In genomic region chr7:55521543-55522267, GRCh38 we compare ENCODE assay signal across 15 cellular contexts. TPM values are rescaled to one million over a fixed set of nuclear protein-coding genes. Genes with fewer than 3 reads are reported as not detected.
DNase-seq lines count a peak whose midpoint lies in the region; ATAC-seq and TF ChIP-seq lines count a peak whose summit lies in the region.
"Had no signal": no experiment of that assay in that cellular context is flagged by ENCODE, and none has a peak within 500 bp of the region (broad histone marks: within the 10 kb centered on the region; RNA-seq: fewer than 3 reads in every experiment).

No MANE protein-coding gene starts in this region.

- H2AK5ac ChIP-seq in mesenchymal stem cell (ENCODE audit: low read length, severe bottlenecking): no peak overlapping the region

- H4K91ac ChIP-seq in mesenchymal stem cell (ENCODE audit: low read length): no peak overlapping the region

- H2BK15ac ChIP-seq in mesenchymal stem cell (ENCODE audit: low read depth, poor library complexity, severe bottlenecking): no peak overlapping the region

- H3K4me3 ChIP-seq in mesenchymal stem cell (ENCODE audit: insufficient read depth in 1 of 2, low read depth in 1 of 2, low read length in 2 of 2) (no peak overlapping the region), thoracic aorta (no peak overlapping the region)
- H3K4me3 ChIP-seq: BLaER1 treated with 17β-estradiol and CSF1 and Interleukin-3, amounts not matched to agents 10 nM and 100 nM; ovary; tibial nerve had no signal

- no peak overlapping the region for H3K9ac ChIP-seq in mesenchymal stem cell (ENCODE audit: low read length)
- H3K9ac ChIP-seq: BLaER1 treated with 17β-estradiol and CSF1 and Interleukin-3, amounts not matched to agents 10 nM and 100 nM had no signal

- no peak overlapping the region for H2BK120ac ChIP-seq in mesenchymal stem cell (ENCODE audit: low read depth, low read length)

- H2BK12ac ChIP-seq in mesenchymal stem cell (ENCODE audit: low read length in 2 of 2): no peak overlapping the region

- H4K8ac ChIP-seq in mesenchymal stem cell (ENCODE audit: low read length): peak overlapping the region; percentile 66

- H3K27me3 ChIP-seq in mesenchymal stem cell (ENCODE audit: control insufficient read depth in 1 of 2, insufficient read depth in 1 of 2, low read length in 2 of 2) (no peaks in the 10 kb centered on the region), thoracic aorta (replicated peaks; ENCODE audit: insufficient read depth) (no peaks in the 10 kb centered on the region)
- H3K27me3 ChIP-seq: BLaER1 treated with 17β-estradiol and CSF1 and Interleukin-3, amounts not matched to agents 10 nM and 100 nM; ovary; tibial nerve had no signal

- H3K18ac ChIP-seq in mesenchymal stem cell (ENCODE audit: low read depth in 1 of 2, low read length in 2 of 2): no peak overlapping the region

- no peak for ATAC-seq in activated T-helper 17 cell treated with anti-CD3 and anti-CD28 coated beads, Interleukin-2, amount 50 U/mL, for 72 hours (replicated peaks)
- no peak for ATAC-seq in thoracic aorta (ENCODE audit: insufficient number of reproducible peaks, low FRiP score, low read depth)
- no peak for ATAC-seq in HG02642 (IDR thresholded peaks at IDR 0.05; ENCODE audit: poor library complexity, unreplicated experiment)

- H3K4me1 Mint-ChIP-seq in activated T-helper 17 cell treated with anti-CD3 and anti-CD28 coated beads, Interleukin-2, amount 50 U/mL, for 72 hours: peaks cover 71% of the 10 kb centered on the region
- peaks cover 87% of the 10 kb centered on the region for H3K4me1 Mint-ChIP-seq in activated T-helper 1 cell treated with anti-CD3 and anti-CD28 coated beads, Interleukin-12 subunit alpha, Interleukin-12 subunit beta, Interleukin-2, Interleukin-4 antibody, amounts not matched to agents 30 ng/mL and 10 ng/mL and 1 ng/mL, durations not matched to agents 14 hours and 24 hours and 36 hours (ENCODE audit: low read depth)

- H3K9me3 ChIP-seq in mesenchymal stem cell (ENCODE audit: control insufficient read depth, low read length) (no peaks in the 10 kb centered on the region), thoracic aorta (no peaks in the 10 kb centered on the region)
- H3K9me3 ChIP-seq: BLaER1 treated with 17β-estradiol and CSF1 and Interleukin-3, amounts not matched to agents 10 nM and 100 nM; ovary; tibial nerve had no signal

- no peak overlapping the region for H3K4me3 Mint-ChIP-seq in activated T-helper 17 cell treated with anti-CD3 and anti-CD28 coated beads, Interleukin-2, amount 50 U/mL, for 72 hours
- H3K4me3 Mint-ChIP-seq in activated T-helper 1 cell treated with anti-CD3 and anti-CD28 coated beads, Interleukin-12 subunit alpha, Interleukin-12 subunit beta, Interleukin-2, Interleukin-4 antibody, amounts not matched to agents 30 ng/mL and 10 ng/mL and 1 ng/mL, durations not matched to agents 14 hours and 24 hours and 36 hours: no peak overlapping the region

- H2BK5ac ChIP-seq in mesenchymal stem cell (ENCODE audit: low read depth, low read length, poor library complexity, severe bottlenecking): no peak overlapping the region

- H2AFZ ChIP-seq in mesenchymal stem cell (ENCODE audit: low read depth, low read length): no peak overlapping the region

- TF ChIP-seq CTCF in thoracic aorta (IDR thresholded peaks at IDR 0.05): no peak

- H3K14ac ChIP-seq in mesenchymal stem cell (ENCODE audit: low read length in 2 of 2): no peak overlapping the region

- peaks cover 39% of the 10 kb centered on the region for H3K4me1 ChIP-seq in mesenchymal stem cell (ENCODE audit: control insufficient read depth, insufficient read depth, low read depth, low read length)
- H3K4me1 ChIP-seq in thoracic aorta (ENCODE audit: control insufficient read depth in 1 of 2, low read depth in 2 of 2): peaks cover 35 to 47% of the 10 kb centered on the region in 2 donors

- no peak overlapping the region for H3K4me2 ChIP-seq in mesenchymal stem cell (ENCODE audit: low read length, poor library complexity, severe bottlenecking)
- H3K4me2 ChIP-seq: BLaER1 treated with 17β-estradiol and CSF1 and Interleukin-3, amounts not matched to agents 10 nM and 100 nM had no signal

- no peak overlapping the region for H3K27ac ChIP-seq in mesenchymal stem cell (ENCODE audit: low read length, poor library complexity, severe bottlenecking)
- peak overlapping the region; percentile 62 for H3K27ac ChIP-seq in thoracic aorta
- H3K27ac ChIP-seq: 22Rv1; BLaER1 treated with 17β-estradiol and CSF1 and Interleukin-3, amounts not matched to agents 10 nM and 100 nM; ovary; tibial nerve had no signal

- H3K9me3 Mint-ChIP-seq in activated T-helper 17 cell treated with anti-CD3 and anti-CD28 coated beads, Interleukin-2, amount 50 U/mL, for 72 hours: no peaks in the 10 kb centered on the region
- H3K9me3 Mint-ChIP-seq in activated T-helper 1 cell treated with anti-CD3 and anti-CD28 coated beads, Interleukin-12 subunit alpha, Interleukin-12 subunit beta, Interleukin-2, Interleukin-4 antibody, amounts not matched to agents 30 ng/mL and 10 ng/mL and 1 ng/mL, durations not matched to agents 14 hours and 24 hours and 36 hours: no peaks in the 10 kb centered on the region

- H3K79me1 ChIP-seq in mesenchymal stem cell (replicated peaks; ENCODE audit: low read length, poor library complexity, severe bottlenecking): peaks cover 32% of the 10 kb centered on the region

- H3K36me3 ChIP-seq in mesenchymal stem cell (ENCODE audit: control insufficient read depth in 1 of 2, insufficient read depth in 2 of 2, low read depth in 1 of 2, low read length in 2 of 2) (peaks cover 21 to 36% of the 10 kb centered on the region in 2 experiments), thoracic aorta (peaks cover 16% of the 10 kb centered on the region)
- H3K36me3 ChIP-seq: ovary had no signal

- intact Hi-C loops in activated T-helper 1 cell treated with anti-CD3 and anti-CD28 coated beads, Interleukin-12 subunit alpha, Interleukin-12 subunit beta, Interleukin-2, Interleukin-4 antibody, amounts not matched to agents 30 ng/mL and 10 ng/mL and 1 ng/mL, durations not matched to agents 14 hours and 24 hours and 36 hours (cut with micrococcal nuclease): no loop called here

- H3K27me3 Mint-ChIP-seq in activated T-helper 17 cell treated with anti-CD3 and anti-CD28 coated beads, Interleukin-2, amount 50 U/mL, for 72 hours: no peaks in the 10 kb centered on the region
- no peaks in the 10 kb centered on the region for H3K27me3 Mint-ChIP-seq in activated T-helper 1 cell treated with anti-CD3 and anti-CD28 coated beads, Interleukin-12 subunit alpha, Interleukin-12 subunit beta, Interleukin-2, Interleukin-4 antibody, amounts not matched to agents 30 ng/mL and 10 ng/mL and 1 ng/mL, durations not matched to agents 14 hours and 24 hours and 36 hours (ENCODE audit: insufficient read depth)

- WGBS in mesenchymal stem cell: 86% methylated on average over 16 of the region's 16 CpGs

- peaks cover 55% of the 10 kb centered on the region for H3K36me3 Mint-ChIP-seq in activated T-helper 17 cell treated with anti-CD3 and anti-CD28 coated beads, Interleukin-2, amount 50 U/mL, for 72 hours (ENCODE audit: low read depth)
- peaks cover 41% of the 10 kb centered on the region for H3K36me3 Mint-ChIP-seq in activated T-helper 1 cell treated with anti-CD3 and anti-CD28 coated beads, Interleukin-12 subunit alpha, Interleukin-12 subunit beta, Interleukin-2, Interleukin-4 antibody, amounts not matched to agents 30 ng/mL and 10 ng/mL and 1 ng/mL, durations not matched to agents 14 hours and 24 hours and 36 hours (ENCODE audit: low read depth)

- H3K27ac Mint-ChIP-seq in activated T-helper 17 cell treated with anti-CD3 and anti-CD28 coated beads, Interleukin-2, amount 50 U/mL, for 72 hours: peak overlapping the region; percentile 51
- H3K27ac Mint-ChIP-seq in activated T-helper 1 cell treated with anti-CD3 and anti-CD28 coated beads, Interleukin-12 subunit alpha, Interleukin-12 subunit beta, Interleukin-2, Interleukin-4 antibody, amounts not matched to agents 30 ng/mL and 10 ng/mL and 1 ng/mL, durations not matched to agents 14 hours and 24 hours and 36 hours: no peak overlapping the region

- DNase-seq in NCI-H146 (lab: John Stamatoyannopoulos, UW): peak; percentile 6
- DNase-seq in NCI-H146 treated with DMSO at 0.1 percent for 48 hours (lab: John Stamatoyannopoulos, UW; ENCODE audit: unreplicated experiment): no peak
- no peak for DNase-seq in mesenchymal stem cell
- DNase-seq in thoracic aorta (ENCODE audit: low spot score): no peak
- no peak for DNase-seq in activated T-helper 1 cell treated with anti-CD3 and anti-CD28 coated beads, Interleukin-12 subunit alpha, Interleukin-12 subunit beta, Interleukin-2, Interleukin-4 antibody, amounts not matched to agents 30 ng/mL and 10 ng/mL and 1 ng/mL, durations not matched to agents 14 hours and 24 hours and 36 hours (ENCODE audit: low spot score)
- DNase-seq in globus pallidus (ENCODE audit: low spot score): no peak
- DNase-seq: anterior cingulate cortex; cortex of kidney; ovary; stimulated activated CD4-positive, alpha-beta T cell treated with anti-CD3 and anti-CD28 coated beads, Interleukin-4, amount 100 ng/mL, for 4 hours had no signal

- no peak overlapping the region for H3K23ac ChIP-seq in mesenchymal stem cell (ENCODE audit: low read length in 2 of 2)

- no peak overlapping the region for H3K4ac ChIP-seq in mesenchymal stem cell (ENCODE audit: low read depth in 1 of 2, low read length in 2 of 2)

RNA-seq across cellular contexts. Expression of gene VOPP1, which starts 50.6 kb away (rescaled TPM):
- 10 to 100 TPM; 58.0 to 70.9 TPM for total RNA-seq in activated T-helper 17 cell treated with anti-CD3 and anti-CD28 coated beads, Interleukin-2, amount 50 U/mL, for 72 hours
- 37.0 TPM for polyA plus RNA-seq in mesenchymal stem cell (2013, experiment 1 of 2)
- 37.8 TPM for polyA plus RNA-seq in mesenchymal stem cell (2013, experiment 2 of 2)
- 100 to 1,000 TPM in 1 of 2 donors, 10 to 100 TPM in 1; 88.9 to 131 TPM for total RNA-seq in thoracic aorta
- total RNA-seq in activated T-helper 1 cell treated with anti-CD3 and anti-CD28 coated beads, Interleukin-12 subunit alpha, Interleukin-12 subunit beta, Interleukin-2, Interleukin-4 antibody, amounts not matched to agents 30 ng/mL and 10 ng/mL and 1 ng/mL, durations not matched to agents 14 hours and 24 hours and 36 hours: 96.3 and 102 TPM in 2 replicates
